ENCODE assay signal across 33 cellular contexts in the genomic region with DNA sequence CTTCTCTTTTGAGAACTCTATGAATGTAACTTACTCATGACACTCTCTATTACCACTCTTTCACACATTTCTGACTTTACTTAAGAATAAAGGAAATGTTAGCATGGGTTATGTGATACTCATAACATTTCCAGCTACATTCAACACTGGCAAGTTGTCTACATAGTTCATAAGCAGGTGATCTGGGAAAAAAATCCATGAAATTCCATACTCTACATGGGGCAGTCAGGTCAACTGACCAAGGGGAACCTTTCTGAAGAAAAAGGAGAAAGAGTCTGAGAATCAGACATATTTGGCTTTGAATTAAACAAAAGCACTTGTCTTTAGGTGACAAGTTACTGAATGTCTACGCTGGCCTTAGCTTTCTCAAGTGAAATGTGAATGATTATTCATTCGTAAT.
DNase-seq lines count a peak whose midpoint lies in the region; ATAC-seq and TF ChIP-seq lines count a peak whose summit lies in the region.
"Had no signal": no experiment of that assay in that cellular context is flagged by ENCODE, and none has a peak within 500 bp of the region (broad histone marks: within the 10 kb centered on the region; RNA-seq: fewer than 3 reads in every experiment).

No MANE protein-coding gene starts in this region.

- H3K27ac ChIP-seq in PC-3 (ENCODE audit: low read length) (0 out of 2 replicates have a peak overlapping the region, but pooled peaks have one; percentile 10), neural progenitor cell (no peak overlapping the region)
- H3K27ac ChIP-seq: 22Rv1; A549; BLaER1; BLaER1 treated with 17β-estradiol and CSF1 and Interleukin-3, amounts not matched to agents 10 nM and 100 nM; C4-2B had no signal

- H3K9me3 Mint-ChIP-seq in neural progenitor cell = no peaks in the 10 kb centered on the region
- peaks cover 19% of the 10 kb centered on the region for H3K9me3 Mint-ChIP-seq in activated T-cell treated with anti-CD3 and anti-CD28 coated beads, Interleukin-2, amount 50 U/mL, for 4 hours
- H3K9me3 Mint-ChIP-seq: CD14-positive monocyte had no signal

- H2AFZ ChIP-seq in PC-3 (ENCODE audit: low read length) (no peak overlapping the region), neural progenitor cell (replicated peaks) (peak overlapping the region; percentile 38)

- H3K36me3 ChIP-seq in PC-3 (ENCODE audit: low read depth, low read length) (no peaks in the 10 kb centered on the region), neural progenitor cell (no peaks in the 10 kb centered on the region)
- H3K36me3 ChIP-seq: BE2C; BLaER1; BLaER1 treated with 17β-estradiol and CSF1 and Interleukin-3, amounts not matched to agents 10 nM and 100 nM had no signal

- TF ChIP-seq CTCF in PC-3 (conservative IDR thresholded peaks at IDR 0.05; ENCODE audit: low read depth, low read length) (no peak), neural progenitor cell (IDR thresholded peaks at IDR 0.05) (no peak)

- H3K9me3 ChIP-seq in PC-3 (ENCODE audit: low read length) (no peaks in the 10 kb centered on the region), neural progenitor cell (ENCODE audit: low read depth) (no peaks in the 10 kb centered on the region)
- H3K9me3 ChIP-seq: A549; BE2C; BLaER1; BLaER1 treated with 17β-estradiol and CSF1 and Interleukin-3, amounts not matched to agents 10 nM and 100 nM; Caco-2 had no signal

- ATAC-seq in PC-3 (no peak), GM21381 (IDR thresholded peaks at IDR 0.05; ENCODE audit: unreplicated experiment) (no peak)
- no peak for ATAC-seq in activated CD4-positive, CD25-positive, alpha-beta regulatory T cell treated with anti-CD3 and anti-CD28 coated beads, Interleukin-2, amount 50 U/mL, for 24 hours
- no peak for ATAC-seq in activated T-cell treated with anti-CD3 and anti-CD28 coated beads, Interleukin-2, amount 50 U/mL, for 4 hours
- ATAC-seq: A549; CD8-positive, alpha-beta T cell had no signal

- peaks cover 5% of the 10 kb centered on the region for H3K4me1 Mint-ChIP-seq in neural progenitor cell
- H3K4me1 Mint-ChIP-seq in activated T-cell treated with anti-CD3 and anti-CD28 coated beads, Interleukin-2, amount 50 U/mL, for 4 hours (ENCODE audit: low read depth) = no peaks in the 10 kb centered on the region
- H3K4me1 Mint-ChIP-seq: B cell; CD14-positive monocyte; CD4-positive, alpha-beta memory T cell; CD4-positive, CD25-positive, alpha-beta regulatory T cell; CD8-positive, alpha-beta memory T cell had no signal

- H3K4me1 ChIP-seq in PC-3 (ENCODE audit: insufficient read depth, low read length) = peaks cover 31% of the 10 kb centered on the region
- no peaks in the 10 kb centered on the region for H3K4me1 ChIP-seq in neural progenitor cell
- H3K4me1 ChIP-seq: A549; BE2C; BLaER1; BLaER1 treated with 17β-estradiol and CSF1 and Interleukin-3, amounts not matched to agents 10 nM and 100 nM; Caco-2 had no signal

- H3K4me2 ChIP-seq in PC-3 (ENCODE audit: low read length) = peak overlapping the region; percentile 50; the same call in 1 of the 2 replicates
- no peak overlapping the region for H3K4me2 ChIP-seq in neural progenitor cell
- H3K4me2 ChIP-seq: A549; BLaER1; BLaER1 treated with 17β-estradiol and CSF1 and Interleukin-3, amounts not matched to agents 10 nM and 100 nM had no signal

- no peaks in the 10 kb centered on the region for H3K9me2 ChIP-seq in PC-3 (replicated peaks; ENCODE audit: low read length)

- POLR2A ChIA-PET in PC-3 (lab: Charles Lee; ENCODE audit: unreplicated experiment) = no interaction called here

- CTCF ChIA-PET in PC-3 (lab: Charles Lee) = no interaction called here

- H3K27ac Mint-ChIP-seq in neural progenitor cell = no peak overlapping the region
- H3K27ac Mint-ChIP-seq: B cell; CD14-positive monocyte; CD4-positive, alpha-beta memory T cell; CD4-positive, alpha-beta T cell; CD4-positive, CD25-positive, alpha-beta regulatory T cell; CD8-positive, alpha-beta memory T cell; CD8-positive, alpha-beta T cell had no signal

- H3K4me3 Mint-ChIP-seq in neural progenitor cell = no peak overlapping the region
- H3K4me3 Mint-ChIP-seq in activated T-cell treated with anti-CD3 and anti-CD28 coated beads, Interleukin-2, amount 50 U/mL, for 4 hours = no peak overlapping the region
- H3K4me3 Mint-ChIP-seq: B cell; CD14-positive monocyte; CD4-positive, alpha-beta memory T cell; CD4-positive, alpha-beta T cell; CD4-positive, CD25-positive, alpha-beta regulatory T cell; CD8-positive, alpha-beta memory T cell; CD8-positive, alpha-beta T cell had no signal

- H3F3A ChIP-seq in PC-3 (ENCODE audit: low read length, unreplicated experiment) (no peaks in the 10 kb centered on the region), neural progenitor cell (ENCODE audit: low read depth) (no peaks in the 10 kb centered on the region)

- TF ChIP-seq EP300 in Ishikawa (IDR thresholded peaks at IDR 0.05; ENCODE audit: borderline replicate concordance) = peak; percentile 97

- 0 out of 2 replicates have a peak, but pooled peaks have one; percentile 2 for TF ChIP-seq RAD21 in Ishikawa (IDR thresholded peaks at IDR 0.05; ENCODE audit: low read depth)

- H3K27me3 ChIP-seq in PC-3 (ENCODE audit: low read length) (no peaks in the 10 kb centered on the region), neural progenitor cell (no peaks in the 10 kb centered on the region)
- H3K27me3 ChIP-seq: BE2C; BLaER1; BLaER1 treated with 17β-estradiol and CSF1 and Interleukin-3, amounts not matched to agents 10 nM and 100 nM had no signal

- no peak overlapping the region for H3K9ac ChIP-seq in PC-3 (ENCODE audit: low read length)
- no peak overlapping the region for H3K9ac ChIP-seq in neural progenitor cell
- H3K9ac ChIP-seq: BLaER1; BLaER1 treated with 17β-estradiol and CSF1 and Interleukin-3, amounts not matched to agents 10 nM and 100 nM had no signal

- peaks cover 2% of the 10 kb centered on the region for H3K27me3 Mint-ChIP-seq in neural progenitor cell (ENCODE audit: insufficient read depth, low read depth)
- H3K27me3 Mint-ChIP-seq in activated T-cell treated with anti-CD3 and anti-CD28 coated beads, Interleukin-2, amount 50 U/mL, for 4 hours (ENCODE audit: low read depth) = no peaks in the 10 kb centered on the region
- H3K27me3 Mint-ChIP-seq: B cell; CD4-positive, alpha-beta memory T cell; CD4-positive, alpha-beta T cell; CD4-positive, CD25-positive, alpha-beta regulatory T cell; CD8-positive, alpha-beta memory T cell had no signal

- H3K4me3 ChIP-seq in PC-3 (ENCODE audit: low read length) (no peak overlapping the region), neural progenitor cell (no peak overlapping the region)
- H3K4me3 ChIP-seq: A549; BLaER1; BLaER1 treated with 17β-estradiol and CSF1 and Interleukin-3, amounts not matched to agents 10 nM and 100 nM had no signal

- no peak for DNase-seq in PC-3
- DNase-seq in neural progenitor cell (ENCODE audit: low spot score) = no peak
- peak; percentile 14 for DNase-seq in renal cortical epithelial cell (ENCODE audit: low read depth)
- DNase-seq in NCI-H2196 treated with DMSO at 0.1 percent for 48 hours (lab: John Stamatoyannopoulos, UW; ENCODE audit: unreplicated experiment) = no peak
- DNase-seq in activated T-cell treated with anti-CD3 and anti-CD28 coated beads, Interleukin-2, amount 50 U/mL, for 4 hours = no peak
- DNase-seq: 8988T; AML-193; BE2C; C1 segment of cervical spinal cord; Caco-2; Calu3; CD4-positive, alpha-beta memory T cell; CD4-positive, alpha-beta T cell; CD4-positive, CD25-positive, alpha-beta regulatory T cell; CD8-positive, alpha-beta memory T cell; CD8-positive, alpha-beta T cell; COR-L47; DMS 273 treated with DMSO at 0.1 percent for 48 hours; DMS153; DMS79; DMS79 treated with DMSO at 0.1 percent for 48 hours; DND-41; EL had no signal

- H3K79me2 ChIP-seq in PC-3 (ENCODE audit: low read length) (no peaks in the 10 kb centered on the region), neural progenitor cell (ENCODE audit: low read depth) (no peaks in the 10 kb centered on the region)

- intact Hi-C loops in PC-3 (cut with micrococcal nuclease) = loop anchor here (5.0 kb wide), 2 partner anchors 95 to 190 kb away; no protein-coding TSS in a partner anchor

- H3K36me3 Mint-ChIP-seq in neural progenitor cell = no peaks in the 10 kb centered on the region
- H3K36me3 Mint-ChIP-seq in activated T-cell treated with anti-CD3 and anti-CD28 coated beads, Interleukin-2, amount 50 U/mL, for 4 hours (ENCODE audit: insufficient read depth) = no peaks in the 10 kb centered on the region
- H3K36me3 Mint-ChIP-seq: CD14-positive monocyte; CD4-positive, alpha-beta memory T cell; CD4-positive, CD25-positive, alpha-beta regulatory T cell; CD8-positive, alpha-beta memory T cell; CD8-positive, alpha-beta T cell had no signal

- no TSS peak for BruUV-seq in PC-3 (replicated peaks; lab: Mats Ljungman, UMichigan)

- no peaks in the 10 kb centered on the region for H4K20me1 ChIP-seq in PC-3 (ENCODE audit: low read length)
- H4K20me1 ChIP-seq in neural progenitor cell (ENCODE audit: low read depth) = no peaks in the 10 kb centered on the region
- H4K20me1 ChIP-seq: BLaER1; BLaER1 treated with 17β-estradiol and CSF1 and Interleukin-3, amounts not matched to agents 10 nM and 100 nM had no signal

TF ChIP-seq in Ishikawa, 13 proteins besides CTCF, POLR2A, EP300 and RAD21 (continues in another document):
- TF ChIP-seq ZBTB7A (IDR thresholded peaks at IDR 0.05; ENCODE audit: low read depth) = no peak
- TF ChIP-seq NFIC (IDR thresholded peaks at IDR 0.05) = peak; percentile 81
- TF ChIP-seq, protein P1, sequence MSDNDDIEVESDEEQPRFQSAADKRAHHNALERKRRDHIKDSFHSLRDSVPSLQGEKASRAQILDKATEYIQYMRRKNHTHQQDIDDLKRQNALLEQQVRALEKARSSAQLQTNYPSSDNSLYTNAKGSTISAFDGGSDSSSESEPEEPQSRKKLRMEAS (IDR thresholded peaks at IDR 0.05) = peak; percentile 17; the same call in 1 of the 2 replicates
- TF ChIP-seq YY1 (IDR thresholded peaks at IDR 0.05; ENCODE audit: low read depth) = no peak
